Comparison of ENCODE assay signal across 26 cellular contexts in the genomic region with DNA sequence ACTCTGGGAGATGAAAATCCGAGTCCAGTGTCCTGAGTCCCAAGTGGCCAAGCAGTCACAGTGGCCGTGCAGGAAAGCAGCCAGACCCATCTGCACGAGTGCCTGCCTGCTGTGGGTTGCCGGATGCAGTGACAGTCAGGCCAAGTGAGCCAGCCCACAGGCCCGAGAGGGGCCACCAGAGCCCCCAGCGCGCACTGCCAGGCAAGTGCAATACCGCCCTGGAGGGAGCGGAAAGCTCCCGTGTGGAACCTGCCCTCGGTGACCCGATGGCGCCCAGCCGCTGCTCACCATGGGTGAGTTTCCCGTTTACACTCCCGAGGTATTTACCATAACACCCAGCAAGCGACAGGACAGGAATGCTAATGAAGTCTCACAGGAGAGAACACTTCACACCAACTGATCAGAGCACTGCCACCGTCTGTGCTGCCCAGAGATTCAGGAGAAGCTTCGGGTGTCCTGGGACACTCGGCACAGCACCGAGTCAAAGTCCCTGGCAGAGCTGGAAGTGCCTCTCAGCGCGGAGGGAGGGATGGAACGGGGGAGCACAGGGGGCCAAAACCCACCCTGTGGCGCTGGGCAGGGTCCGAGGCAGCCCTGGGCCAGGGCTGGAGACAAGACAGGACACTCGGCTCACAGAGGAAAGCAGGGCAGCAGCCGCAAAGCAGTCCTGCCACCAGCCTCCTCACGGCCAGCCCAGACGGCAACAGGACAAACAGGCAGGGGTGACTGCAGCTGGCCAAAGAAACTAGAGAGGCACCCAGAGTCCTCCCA. TPM values are rescaled to one million over a fixed set of nuclear protein-coding genes. Genes with fewer than 3 reads are reported as not detected.
DNase-seq lines count a peak whose midpoint lies in the region; ATAC-seq, FAIRE-seq and TF ChIP-seq lines count a peak whose summit lies in the region.
"Had no signal": no experiment of that assay in that cellular context is flagged by ENCODE, and none has a peak within 500 bp of the region (broad histone marks: within the 10 kb centered on the region; RNA-seq: fewer than 3 reads in every experiment).

No MANE protein-coding gene starts in this region.

- H3K36me3 Mint-ChIP-seq in WTC11 = peaks cover 46% of the 10 kb centered on the region

- FAIRE-seq in kidney (lab: Jason Lieb, UNC) = no peak
- FAIRE-seq in D721Med (lab: Jason Lieb, UNC) = no peak
- FAIRE-seq: endothelial cell of umbilical vein, H1 had no signal

- DNase-seq in G401 (ENCODE audit: low spot score) (peak; percentile 19), WTC11 (ENCODE audit: low spot score) (no peak), kidney (peak; percentile 61), psoas muscle (peak in 1 of 2 donors; percentile 49), D721Med (ENCODE audit: insufficient read length, low spot score) (no peak), cerebellum (ENCODE audit: low spot score) (no peak), NCI-H2107 treated with DMSO at 0.1 percent for 48 hours (lab: John Stamatoyannopoulos, UW; ENCODE audit: unreplicated experiment) (no peak)
- DNase-seq: activated CD4-positive, alpha-beta T cell treated with anti-CD3 and anti-CD28 coated beads for 1 hour; activated CD8-positive, alpha-beta T cell treated with anti-CD3 and anti-CD28 coated beads, Interleukin-2, amount 10 ng/mL, durations not matched to agents 7 days and 5 days; activated gamma-delta T cell; CD4-positive, alpha-beta T cell; dermis blood vessel endothelial cell; DMS153; Karpas-422; mammary epithelial cell; NCI-H1694; NCI-H2171 treated with DMSO at 0.1 percent for 48 hours; NCI-H524 treated with DMSO at 0.1 percent for 48 hours; NK-92 treated with Interleukin-12 subunit alpha and Interleukin-12 subunit beta, amount 100 ng/mL, for 24 hours; SHP77 treated with DMSO at 0.1 percent for 48 hours; stimulated activated CD4-positive, alpha-beta T cell treated with anti-CD3 and anti-CD28 coated beads, Interleukin-15, amount 100 ng/mL, for 24 hours; stomach; T-cell had no signal

- no peaks in the 10 kb centered on the region for H3K9me3 Mint-ChIP-seq in WTC11
- H3K9me3 Mint-ChIP-seq: CD4-positive, alpha-beta T cell; T-cell had no signal

- peaks cover 17% of the 10 kb centered on the region for H3K4me1 Mint-ChIP-seq in WTC11

- TF ChIP-seq CTCF in WTC11 (IDR thresholded peaks at IDR 0.05) (no peak), kidney (IDR thresholded peaks at IDR 0.05; ENCODE audit: borderline replicate concordance, extremely low read depth, insufficient read depth) (no peak), psoas muscle (IDR thresholded peaks at IDR 0.05) (no peak), D721Med (IDR thresholded peaks at IDR 0.05; ENCODE audit: insufficient read depth, missing control alignments) (no peak)

- CTCF ChIA-PET in WTC11 (lab: Charles Lee) = interaction anchor here (0.6 kb wide), 2 partner anchors 116 to 212 kb away, joined by 3 to 4 read pairs; no protein-coding TSS in a partner anchor

- no peaks in the 10 kb centered on the region for H3K27me3 ChIP-seq in psoas muscle (ENCODE audit: insufficient read depth in 3 of 3, low read length in 2 of 3)
- H3K27me3 ChIP-seq: stomach, tibial nerve had no signal

- no peak overlapping the region for H3K9ac ChIP-seq in kidney (ENCODE audit: low read length in 2 of 2)

- POLR2A ChIA-PET in WTC11 (lab: Charles Lee) = no interaction called here

- 68 to 81% (median 73%) methylated on average over 30 of the region's 30 CpGs for WGBS in psoas muscle, 3 donors

- H3K9me3 ChIP-seq in kidney (ENCODE audit: control insufficient read depth in 1 of 2, low read length in 2 of 2) (no peaks in the 10 kb centered on the region), psoas muscle (no peaks in the 10 kb centered on the region)
- H3K9me3 ChIP-seq: stomach, tibial nerve had no signal

- ATAC-seq in WTC11 (no peak), psoas muscle (no peak)
- ATAC-seq: activated CD8-positive, alpha-beta T cell treated with anti-CD3 and anti-CD28 coated beads, Interleukin-2, amount 10 ng/mL, durations not matched to agents 7 days and 5 days; T-cell had no signal

- intact Hi-C loops in kidney (cut with DNase I) (no loop called here), psoas muscle (cut with DNase I) (no loop called here)

- H3K4me1 ChIP-seq in kidney (ENCODE audit: control insufficient read depth in 1 of 2, insufficient read depth in 1 of 2, low read depth in 1 of 2, low read length in 2 of 2) (peaks cover 11% of the 10 kb centered on the region in 2 donors), psoas muscle (peaks cover 17% of the 10 kb centered on the region)

- H3K4me3 ChIP-seq in kidney (ENCODE audit: low read length in 2 of 2) (no peak overlapping the region), psoas muscle (no peak overlapping the region)
- H3K4me3 ChIP-seq: stomach, tibial nerve had no signal

- H3K27me3 Mint-ChIP-seq in WTC11 (ENCODE audit: low read depth) = no peaks in the 10 kb centered on the region
- H3K27me3 Mint-ChIP-seq: CD4-positive, alpha-beta T cell; T-cell had no signal

- H3K36me3 ChIP-seq in kidney (ENCODE audit: control insufficient read depth in 1 of 2, insufficient read depth in 2 of 2, low read length in 2 of 2) (peaks cover 49 to 72% of the 10 kb centered on the region in 2 donors), psoas muscle (ENCODE audit: insufficient read depth in 1 of 2, low read depth in 1 of 2) (peaks cover 7 to 83% of the 10 kb centered on the region in 2 donors)

- H3K27ac Mint-ChIP-seq in WTC11 = peak overlapping the region; percentile 95
- H3K27ac Mint-ChIP-seq: activated CD8-positive, alpha-beta T cell treated with anti-CD3 and anti-CD28 coated beads, Interleukin-2, amount 10 ng/mL, durations not matched to agents 7 days and 5 days; T-cell had no signal

- H3K27ac ChIP-seq in kidney (ENCODE audit: low read depth in 2 of 2, low read length in 2 of 2) = no peak overlapping the region
- peak overlapping the region; percentile 10 for H3K27ac ChIP-seq in psoas muscle
- H3K27ac ChIP-seq: stomach, tibial nerve had no signal

- H3K4me3 Mint-ChIP-seq in WTC11 = no peak overlapping the region
- H3K4me3 Mint-ChIP-seq: activated CD8-positive, alpha-beta T cell treated with anti-CD3 and anti-CD28 coated beads, Interleukin-2, amount 10 ng/mL, durations not matched to agents 7 days and 5 days; CD4-positive, alpha-beta T cell; T-cell had no signal

- in situ Hi-C loops in G401 (cut with HindIII; ENCODE audit: low sequenced_read_pairs) = no loop called here

TF ChIP-seq in WTC11, 78 proteins besides CTCF, POLR2A, EP300 and RAD21 (continues in another document):
- TF ChIP-seq PRRX2 (CRISPR knock-in tag; IDR thresholded peaks at IDR 0.05) (no peak), RELA (CRISPR knock-in tag; IDR thresholded peaks at IDR 0.05; ENCODE audit: borderline replicate concordance) (no peak)
- TF ChIP-seq, protein P1, sequence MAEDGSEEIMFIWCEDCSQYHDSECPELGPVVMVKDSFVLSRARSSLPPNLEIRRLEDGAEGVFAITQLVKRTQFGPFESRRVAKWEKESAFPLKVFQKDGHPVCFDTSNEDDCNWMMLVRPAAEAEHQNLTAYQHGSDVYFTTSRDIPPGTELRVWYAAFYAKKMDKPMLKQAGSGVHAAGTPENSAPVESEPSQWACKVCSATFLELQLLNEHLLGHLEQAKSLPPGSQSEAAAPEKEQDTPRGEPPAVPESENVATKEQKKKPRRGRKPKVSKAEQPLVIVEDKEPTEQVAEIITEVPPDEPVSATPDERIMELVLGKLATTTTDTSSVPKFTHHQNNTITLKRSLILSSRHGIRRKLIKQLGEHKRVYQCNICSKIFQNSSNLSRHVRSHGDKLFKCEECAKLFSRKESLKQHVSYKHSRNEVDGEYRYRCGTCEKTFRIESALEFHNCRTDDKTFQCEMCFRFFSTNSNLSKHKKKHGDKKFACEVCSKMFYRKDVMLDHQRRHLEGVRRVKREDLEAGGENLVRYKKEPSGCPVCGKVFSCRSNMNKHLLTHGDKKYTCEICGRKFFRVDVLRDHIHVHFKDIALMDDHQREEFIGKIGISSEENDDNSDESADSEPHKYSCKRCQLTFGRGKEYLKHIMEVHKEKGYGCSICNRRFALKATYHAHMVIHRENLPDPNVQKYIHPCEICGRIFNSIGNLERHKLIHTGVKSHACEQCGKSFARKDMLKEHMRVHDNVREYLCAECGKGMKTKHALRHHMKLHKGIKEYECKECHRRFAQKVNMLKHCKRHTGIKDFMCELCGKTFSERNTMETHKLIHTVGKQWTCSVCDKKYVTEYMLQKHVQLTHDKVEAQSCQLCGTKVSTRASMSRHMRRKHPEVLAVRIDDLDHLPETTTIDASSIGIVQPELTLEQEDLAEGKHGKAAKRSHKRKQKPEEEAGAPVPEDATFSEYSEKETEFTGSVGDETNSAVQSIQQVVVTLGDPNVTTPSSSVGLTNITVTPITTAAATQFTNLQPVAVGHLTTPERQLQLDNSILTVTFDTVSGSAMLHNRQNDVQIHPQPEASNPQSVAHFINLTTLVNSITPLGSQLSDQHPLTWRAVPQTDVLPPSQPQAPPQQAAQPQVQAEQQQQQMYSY (CRISPR knock-in tag; IDR thresholded peaks at IDR 0.05) = no peak

RNA-seq across cellular contexts. Expression of a gene that starts 21.3 kb away (rescaled TPM):
- total RNA-seq in G401 (2014; rRNA removed; shearing (Covaris generic)) = not detected in 2 replicates
- total RNA-seq in WTC11 (2021) = 0.60 to 0.85 TPM (median 0.76 TPM) in 3 replicates
- total RNA-seq in kidney = 0.94 TPM
- 2.2 TPM for polyA plus RNA-seq in kidney (ENCODE audit: insufficient read depth, low read depth, low replicate concordance)
- total RNA-seq in psoas muscle = under 1 TPM in 3 of 4 donors, not detected in 1; 0.09 to 0.38 (median 0.27) TPM
- polyA plus RNA-seq in psoas muscle = under 1 TPM in 2 of 3 donors, not detected in 1; 0.06 to 0.18 TPM
- 1.1 TPM for total RNA-seq in cerebellum
- total RNA-seq: endothelial cell of umbilical vein had no signal

RNA-seq across cellular contexts. Expression of a gene that starts 33.5 kb away (rescaled TPM):
- total RNA-seq in G401 (2014; rRNA removed; shearing (Covaris generic)) = 6.0 and 13.7 TPM in 2 replicates
- 70.0 to 100 TPM (median 77.8 TPM) in 3 replicates for total RNA-seq in WTC11 (2021)
- 113 TPM for total RNA-seq in kidney
- polyA plus RNA-seq in kidney (ENCODE audit: insufficient read depth, low read depth, low replicate concordance) = 67.1 TPM
- total RNA-seq in psoas muscle = 10 to 100 TPM; 30.4 to 52.9 (median 45.6) TPM
- 10 to 100 TPM; 31.0 to 45.2 (median 31.3) TPM for polyA plus RNA-seq in psoas muscle
- 65.1 TPM for total RNA-seq in cerebellum

RNA-seq across cellular contexts. Expression of a gene that starts 33.8 kb away (rescaled TPM):
- 43.8 and 65.7 TPM in 2 replicates for total RNA-seq in G401 (2014; rRNA removed; shearing (Covaris generic))
- total RNA-seq in WTC11 (2021) = 106 to 141 TPM (median 110 TPM) in 3 replicates
- total RNA-seq in kidney = 88.6 TPM
- polyA plus RNA-seq in kidney (ENCODE audit: insufficient read depth, low read depth, low replicate concordance) = 35.0 TPM
- 10 to 100 TPM; 51.3 to 88.9 (median 65.1) TPM for total RNA-seq in psoas muscle
- polyA plus RNA-seq in psoas muscle = 10 to 100 TPM; 53.7 to 83.1 (median 61.0) TPM
- 93.6 TPM for total RNA-seq in cerebellum

Comparison
In these comparisons a context has a peak if more than half of its experiments do, and no peak if none do; other contexts are left out.
1. DNase-seq: peak in G401 (single experiment) and kidney (single experiment); none in WTC11 (single experiment), D721Med (single experiment), cerebellum (single experiment) and NCI-H2107 treated with DMSO at 0.1 percent for 48 hours (single experiment).